In genomic region chr11:61054927-61055562, GRCh38 we compare ENCODE assay signal across 1 cellular context.
TF ChIP-seq lines count a peak whose summit lies in the region.

No MANE protein-coding gene starts in this region.

TF ChIP-seq in K562, 482 proteins besides CTCF, POLR2A, EP300 and RAD21:
- TF ChIP-seq MEF2A (IDR thresholded peaks at IDR 0.05; ENCODE audit: control insufficient read depth, low read depth, low read length): no peak
- TF ChIP-seq RERE (CRISPR knock-in tag; IDR thresholded peaks at IDR 0.05; ENCODE audit: borderline replicate concordance): no peak
- no peak for TF ChIP-seq FOXO4 (CRISPR knock-in tag; IDR thresholded peaks at IDR 0.05)
